14 cellular contexts compared by ENCODE assay signal in the genomic region with DNA sequence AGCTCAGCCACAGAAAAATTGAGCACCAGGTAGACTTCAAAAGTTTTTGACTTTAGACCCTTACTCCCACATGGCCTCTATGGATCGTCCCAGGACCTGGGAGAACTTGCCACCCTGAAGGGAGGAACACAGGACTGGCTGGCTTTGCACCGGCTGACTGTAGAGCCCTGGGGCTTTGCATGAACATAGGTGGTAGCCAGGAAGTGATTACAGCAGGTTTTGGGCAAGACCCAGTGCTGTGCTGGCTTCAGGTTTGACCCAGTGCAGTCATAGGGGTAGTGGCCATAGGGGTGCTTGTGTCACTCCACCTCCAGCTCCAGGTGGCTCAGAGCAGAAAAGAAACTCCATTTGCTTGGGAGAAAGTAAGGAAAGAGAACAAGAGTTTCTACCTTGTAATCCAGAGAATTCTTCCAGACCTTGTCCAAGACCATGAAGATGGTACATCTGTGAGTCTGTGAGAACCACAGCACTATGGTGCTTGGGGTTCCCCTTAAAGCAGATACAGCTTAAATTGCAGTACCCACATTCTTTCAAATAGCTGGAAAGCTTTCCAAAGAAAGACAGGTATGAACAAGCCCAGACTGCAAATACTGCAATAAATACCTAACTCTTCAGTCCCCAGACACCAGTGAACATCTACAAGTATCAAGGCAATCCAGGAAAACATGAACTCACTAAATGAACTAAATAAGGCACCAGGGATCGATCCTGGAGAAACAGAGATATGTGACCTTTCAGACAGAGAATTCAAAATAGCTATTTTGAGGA. TPM values are rescaled to one million over a fixed set of nuclear protein-coding genes. Genes with fewer than 3 reads are reported as not detected.
A peak's percentile ranks its signal among the peaks of the same experiment; 100 is the strongest.
DNase-seq lines count a peak whose midpoint lies in the region; ATAC-seq and TF ChIP-seq lines count a peak whose summit lies in the region.
"Had no signal": no experiment of that assay in that cellular context is flagged by ENCODE, and none has a peak within 500 bp of the region (broad histone marks: within the 10 kb centered on the region; RNA-seq: fewer than 3 reads in every experiment).

No MANE protein-coding gene starts in this region.

- no peak overlapping the region for H3K23ac ChIP-seq in trophoblast cell (ENCODE audit: low read length)

- H3K18ac ChIP-seq in trophoblast cell (ENCODE audit: low read length), result no peak overlapping the region

- H3K79me1 ChIP-seq in trophoblast cell (ENCODE audit: low read length), result peaks cover 3% of the 10 kb centered on the region

- H3K4me1 Mint-ChIP-seq in CD8-positive, alpha-beta memory T cell, result no peaks in the 10 kb centered on the region
- H3K4me1 Mint-ChIP-seq: CD4-positive, CD25-positive, alpha-beta regulatory T cell had no signal

- no peaks in the 10 kb centered on the region for H4K20me1 ChIP-seq in BLaER1

- H3K4ac ChIP-seq in trophoblast cell (ENCODE audit: low read depth, low read length), result no peak overlapping the region

- H3K27ac ChIP-seq in BLaER1 (peak overlapping the region; percentile 72; the same call in 1 of the 2 replicates), RWPE2 (ENCODE audit: poor library complexity, severe bottlenecking) (no peak overlapping the region), epithelial cell of prostate (peak overlapping the region; percentile 30), trophoblast cell (ENCODE audit: low read depth, low read length) (peak overlapping the region; percentile 7)
- no peak overlapping the region for H3K27ac ChIP-seq in CD8-positive, alpha-beta memory T cell (ENCODE audit: low read depth, low read length)

- POLR2A ChIA-PET in CD8-positive, alpha-beta memory T cell (lab: Charles Lee), result no interaction called here

- no peak overlapping the region for H2AK5ac ChIP-seq in trophoblast cell (ENCODE audit: low read length)

- H3K27me3 Mint-ChIP-seq in CD8-positive, alpha-beta memory T cell, result peaks cover 0 to 4% of the 10 kb centered on the region in 2 donors
- H3K27me3 Mint-ChIP-seq: B cell had no signal

- H4K8ac ChIP-seq in trophoblast cell (ENCODE audit: low read depth, low read length), result no peak overlapping the region

- no peak overlapping the region for H4K12ac ChIP-seq in trophoblast cell (ENCODE audit: low read depth, low read length)

- no peak for TF ChIP-seq CTCF in RWPE2 (IDR thresholded peaks at IDR 0.05; ENCODE audit: poor library complexity, severe bottlenecking)

- H3K14ac ChIP-seq in trophoblast cell (ENCODE audit: low read length), result no peak overlapping the region

- no peak overlapping the region for H2BK12ac ChIP-seq in trophoblast cell (ENCODE audit: low read length)

- H2BK5ac ChIP-seq in trophoblast cell (ENCODE audit: low read depth, low read length, poor library complexity), result no peak overlapping the region

- H3K36me3 Mint-ChIP-seq in CD8-positive, alpha-beta memory T cell, result no peaks in the 10 kb centered on the region
- H3K36me3 Mint-ChIP-seq: CD4-positive, CD25-positive, alpha-beta regulatory T cell had no signal

- WGBS in trophoblast cell (ENCODE audit: extremely low coverage, insufficient coverage, insufficient read length), result no CpG with 5 or more reads among the region's 3 CpGs

- H3K27ac Mint-ChIP-seq in CD8-positive, alpha-beta memory T cell, result no peak overlapping the region
- H3K27ac Mint-ChIP-seq: CD4-positive, CD25-positive, alpha-beta regulatory T cell; GM23338 had no signal

- H3K9me3 ChIP-seq in BLaER1 (0 out of 2 replicates have a peak, but pooled peaks cover 3% of the 10 kb centered on the region), RWPE2 (ENCODE audit: severe bottlenecking) (no peaks in the 10 kb centered on the region), trophoblast cell (ENCODE audit: insufficient read depth, low read depth, low read length) (no peaks in the 10 kb centered on the region)
- no peaks in the 10 kb centered on the region for H3K9me3 ChIP-seq in CD8-positive, alpha-beta memory T cell (ENCODE audit: low read length)

- H3K79me2 ChIP-seq in trophoblast cell (ENCODE audit: control insufficient read depth, insufficient read depth, low read length, poor library complexity), result peaks cover 1% of the 10 kb centered on the region

- peak overlapping the region; percentile 61 for H4K91ac ChIP-seq in trophoblast cell (ENCODE audit: low read depth, low read length)

- H3K9ac ChIP-seq in BLaER1 (no peak overlapping the region), trophoblast cell (ENCODE audit: low read length) (no peak overlapping the region)

- H3K27me3 ChIP-seq in BLaER1, result no peaks in the 10 kb centered on the region
- H3K27me3 ChIP-seq in RWPE2 (ENCODE audit: insufficient read depth, poor library complexity, severe bottlenecking), result no peaks in the 10 kb centered on the region
- H3K27me3 ChIP-seq in trophoblast cell (ENCODE audit: insufficient read depth, low read length), result no peaks in the 10 kb centered on the region
- H3K27me3 ChIP-seq in CD8-positive, alpha-beta memory T cell (ENCODE audit: insufficient read depth, low read length, poor library complexity, severe bottlenecking), result no peaks in the 10 kb centered on the region

- H3K9me3 Mint-ChIP-seq in CD8-positive, alpha-beta memory T cell, result peaks cover 0 to 4% (median 1%) of the 10 kb centered on the region in 5 donors
- H3K9me3 Mint-ChIP-seq: GM23338 had no signal

- H3K4me3 Mint-ChIP-seq in CD8-positive, alpha-beta memory T cell, result no peak overlapping the region
- H3K4me3 Mint-ChIP-seq: B cell; CD4-positive, CD25-positive, alpha-beta regulatory T cell; GM23338 had no signal

- peak; percentile 42; the same call in 2 of the 3 replicates for ATAC-seq in RWPE2 (ENCODE audit: low read depth)
- ATAC-seq: GM23338 had no signal

- no peak overlapping the region for H3K4me3 ChIP-seq in BLaER1
- H3K4me3 ChIP-seq in RWPE2 (ENCODE audit: severe bottlenecking), result no peak overlapping the region
- no peak overlapping the region for H3K4me3 ChIP-seq in trophoblast cell (ENCODE audit: low read depth, low read length)
- H3K4me3 ChIP-seq in CD8-positive, alpha-beta memory T cell (ENCODE audit: low read length), result no peak overlapping the region
- H3K4me3 ChIP-seq: GM23338 had no signal

- no peak overlapping the region for H3K4me2 ChIP-seq in BLaER1
- H3K4me2 ChIP-seq in trophoblast cell (ENCODE audit: low read length), result no peak overlapping the region
- H3K4me2 ChIP-seq: GM23338 had no signal

- CTCF ChIA-PET in CD8-positive, alpha-beta memory T cell (lab: Charles Lee), result no interaction called here

- peaks cover 46% of the 10 kb centered on the region for H3K4me1 ChIP-seq in BLaER1
- peaks cover 17% of the 10 kb centered on the region for H3K4me1 ChIP-seq in RWPE2 (ENCODE audit: insufficient read depth, poor library complexity, severe bottlenecking)
- H3K4me1 ChIP-seq in trophoblast cell (ENCODE audit: control insufficient read depth in 1 of 2, insufficient read depth in 2 of 2, low read length in 2 of 2), result peaks cover 0 to 3% of the 10 kb centered on the region in 2 experiments
- no peaks in the 10 kb centered on the region for H3K4me1 ChIP-seq in CD8-positive, alpha-beta memory T cell (ENCODE audit: insufficient read depth, low read length)

- DNase-seq in RWPE2 (ENCODE audit: low spot score) (no peak), epithelial cell of prostate (ENCODE audit: low read depth, low spot score) (no peak), trophoblast cell (peak; percentile 94 to 96), NCI-H2171 treated with DMSO at 0.1 percent for 48 hours (lab: John Stamatoyannopoulos, UW) (no peak)
- DNase-seq in CD8-positive, alpha-beta memory T cell, result no peak
- DNase-seq: C1 segment of cervical spinal cord; CD4-positive, CD25-positive, alpha-beta regulatory T cell; DMS153; DMS79; GDM1; HCEC 1CT had no signal

- H3K36me3 ChIP-seq in BLaER1 (no peaks in the 10 kb centered on the region), RWPE2 (ENCODE audit: low read depth) (no peaks in the 10 kb centered on the region), trophoblast cell (ENCODE audit: control insufficient read depth in 1 of 2, insufficient read depth in 2 of 2, low read length in 2 of 2) (no peaks in the 10 kb centered on the region)
- no peaks in the 10 kb centered on the region for H3K36me3 ChIP-seq in CD8-positive, alpha-beta memory T cell (ENCODE audit: insufficient read depth, low read length)

- no peak overlapping the region for H2AFZ ChIP-seq in trophoblast cell (ENCODE audit: insufficient read depth, low read length, poor library complexity)
- H2AFZ ChIP-seq: GM23338 had no signal

- peak overlapping the region; percentile 63 for H2BK120ac ChIP-seq in trophoblast cell (ENCODE audit: insufficient read depth, low read length, poor library complexity)

RNA-seq across cellular contexts. Expression of a gene that starts 13.0 kb away (rescaled TPM):
- 84.1 and 90.7 TPM in 2 replicates for polyA plus RNA-seq in trophoblast cell (2013)
- 1 to 10 TPM; 1.6 to 3.7 TPM for total RNA-seq in CD8-positive, alpha-beta memory T cell
- 2.2 TPM for polyA plus RNA-seq in CD8-positive, alpha-beta memory T cell

Comparison
In these comparisons a context has a peak if more than half of its experiments do, and no peak if none do; other contexts are left out.
1. H3K27ac ChIP-seq: peak in BLaER1 (single experiment), epithelial cell of prostate (single experiment) and trophoblast cell (single experiment); none in RWPE2 (single experiment) and CD8-positive, alpha-beta memory T cell (single experiment).
2. DNase-seq: peak in trophoblast cell (2 of 2); none in RWPE2 (single experiment), epithelial cell of prostate (single experiment), CD8-positive, alpha-beta memory T cell (0 of 5) and NCI-H2171 treated with DMSO at 0.1 percent for 48 hours (single experiment).